ENCODE assay signal across 26 cellular contexts in the genomic region with DNA sequence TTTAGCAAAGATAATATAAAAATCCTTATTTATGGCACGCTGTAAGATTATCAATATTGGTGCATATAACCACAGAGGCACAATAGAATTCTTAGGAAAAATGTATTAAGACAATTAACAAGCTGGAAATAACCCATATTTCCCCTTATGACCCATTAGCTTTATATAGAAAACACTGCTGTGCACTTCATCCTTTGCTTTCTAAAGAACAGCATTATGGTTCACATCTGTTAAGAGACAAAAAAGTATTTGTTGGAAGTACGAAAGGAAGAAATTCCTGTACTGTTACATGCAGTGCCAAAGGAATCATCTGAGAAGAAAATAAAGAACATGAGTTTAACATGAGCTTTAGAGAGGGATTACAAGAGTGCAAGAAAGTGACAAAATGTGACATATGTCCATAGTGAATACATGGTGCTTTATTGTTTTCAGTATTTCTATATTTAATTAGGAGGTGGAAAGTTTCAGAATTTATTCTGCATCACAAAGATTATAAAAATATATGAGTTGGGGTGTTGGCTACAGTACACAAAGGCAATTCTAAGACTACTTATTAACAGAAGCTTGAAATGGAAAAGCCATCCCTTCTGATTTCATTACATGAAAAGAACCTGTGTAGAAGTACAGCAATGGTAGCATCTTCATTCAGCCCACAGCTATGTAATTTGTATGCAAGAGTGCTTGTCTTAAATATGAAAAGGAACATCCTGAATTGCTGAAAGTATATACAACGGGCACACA. TPM values are rescaled to one million over a fixed set of nuclear protein-coding genes. Genes with fewer than 3 reads are reported as not detected.
DNase-seq lines count a peak whose midpoint lies in the region; ATAC-seq, FAIRE-seq and TF ChIP-seq lines count a peak whose summit lies in the region.
"Had no signal": no experiment of that assay in that cellular context is flagged by ENCODE, and none has a peak within 500 bp of the region (broad histone marks: within the 10 kb centered on the region; RNA-seq: fewer than 3 reads in every experiment).

No MANE protein-coding gene starts in this region.

- H2AFZ ChIP-seq in GM23338 = no peak overlapping the region
- H2AFZ ChIP-seq in keratinocyte (ENCODE audit: control insufficient read depth, low read length) = no peak overlapping the region

- intact Hi-C loops in gastrocnemius medialis (cut with DNase I; ENCODE audit: low total_unique reads) = no loop called here

- H3K4me3 Mint-ChIP-seq in GM23338 (no peak overlapping the region), T-helper 17 cell (no peak overlapping the region)
- H3K4me3 Mint-ChIP-seq: activated CD8-positive, alpha-beta T cell treated with anti-CD3 and anti-CD28 coated beads for 36 hours; activated naive CD4-positive, alpha-beta T cell treated with anti-CD3 and anti-CD28 coated beads for 36 hours; activated T-helper 1 cell treated with anti-CD3 and anti-CD28 coated beads, Interleukin-12 subunit alpha, Interleukin-12 subunit beta, Interleukin-2, Interleukin-4 antibody, amounts not matched to agents 30 ng/mL and 10 ng/mL and 1 ng/mL, durations not matched to agents 14 hours and 24 hours and 36 hours had no signal

- in situ Hi-C loops in gastrocnemius medialis (cut with MboI; ENCODE audit: low sequenced_read_pairs in 4 of 4) = loop anchor here in 2 of 4 donors (10.0 kb wide), 2 partner anchors 87 to 297 kb away; no protein-coding TSS in a partner anchor

- H3F3A ChIP-seq in GM23338 (replicated peaks; ENCODE audit: low read depth) = no peaks in the 10 kb centered on the region

- H3K4me3 ChIP-seq in GM23338 = no peak overlapping the region
- no peak overlapping the region for H3K4me3 ChIP-seq in keratinocyte (ENCODE audit: control insufficient read depth in 2 of 3, extremely low read depth in 1 of 3, insufficient read depth in 2 of 3, low read depth in 1 of 3, low read length in 3 of 3)
- no peak overlapping the region for H3K4me3 ChIP-seq in gastrocnemius medialis
- H3K4me3 ChIP-seq: BLaER1 treated with 17β-estradiol and CSF1 and Interleukin-3, amounts not matched to agents 10 nM and 100 nM; left ventricle myocardium inferior; sigmoid colon; SJSA1; tibial nerve had no signal

- TF ChIP-seq POLR2A in gastrocnemius medialis (IDR thresholded peaks at IDR 0.05) = no peak

- peaks cover 97% of the 10 kb centered on the region for H3K79me2 ChIP-seq in GM23338 (replicated peaks; ENCODE audit: insufficient read depth)
- H3K79me2 ChIP-seq in keratinocyte (ENCODE audit: control insufficient read depth, insufficient read depth, low read length) = peaks cover 97% of the 10 kb centered on the region

- no peaks in the 10 kb centered on the region for H3K27me3 ChIP-seq in GM23338 (ENCODE audit: insufficient read depth)
- H3K27me3 ChIP-seq in keratinocyte (ENCODE audit: control insufficient read depth, extremely low read depth, insufficient read depth, low read length) = no peaks in the 10 kb centered on the region
- H3K27me3 ChIP-seq in gastrocnemius medialis = no peaks in the 10 kb centered on the region
- H3K27me3 ChIP-seq: BLaER1 treated with 17β-estradiol and CSF1 and Interleukin-3, amounts not matched to agents 10 nM and 100 nM; sigmoid colon; SJSA1; tibial nerve had no signal

- H3K36me3 ChIP-seq in GM23338 (ENCODE audit: insufficient read depth) = no peaks in the 10 kb centered on the region
- H3K36me3 ChIP-seq in keratinocyte (ENCODE audit: control insufficient read depth in 2 of 2, extremely low read depth in 1 of 2, insufficient read depth in 2 of 2, low read length in 2 of 2) = no peaks in the 10 kb centered on the region
- no peaks in the 10 kb centered on the region for H3K36me3 ChIP-seq in gastrocnemius medialis
- H3K36me3 ChIP-seq: left ventricle myocardium inferior, sigmoid colon, tibial nerve had no signal

- no peaks in the 10 kb centered on the region for H3K9me2 ChIP-seq in GM23338 (ENCODE audit: insufficient read depth)

- H3K4me2 ChIP-seq in GM23338 = no peak overlapping the region
- peak overlapping the region; percentile 5 for H3K4me2 ChIP-seq in keratinocyte (ENCODE audit: control insufficient read depth, extremely low read depth, insufficient read depth, low read depth, low read length)
- H3K4me2 ChIP-seq: BLaER1 treated with 17β-estradiol and CSF1 and Interleukin-3, amounts not matched to agents 10 nM and 100 nM had no signal

- H3K36me3 Mint-ChIP-seq in GM23338 (ENCODE audit: low read depth) (no peaks in the 10 kb centered on the region; the same call in 2 of the 3 replicates), T-helper 17 cell (ENCODE audit: low read depth) (no peaks in the 10 kb centered on the region)

- peaks cover 55% of the 10 kb centered on the region for H3K4me1 Mint-ChIP-seq in GM23338
- peaks cover 43% of the 10 kb centered on the region for H3K4me1 Mint-ChIP-seq in T-helper 17 cell

- no peak for ATAC-seq in GM23338
- ATAC-seq in T-helper 17 cell = no peak
- no peak for ATAC-seq in gastrocnemius medialis
- ATAC-seq: activated CD8-positive, alpha-beta T cell treated with anti-CD3 and anti-CD28 coated beads for 36 hours had no signal

- H3K9me3 ChIP-seq in T-helper 17 cell (ENCODE audit: control insufficient read depth, low read length, poor library complexity, severe bottlenecking) (no peaks in the 10 kb centered on the region), keratinocyte (ENCODE audit: control insufficient read depth, low read depth, low read length) (no peaks in the 10 kb centered on the region), gastrocnemius medialis (no peaks in the 10 kb centered on the region)
- H3K9me3 ChIP-seq: left ventricle myocardium inferior, sigmoid colon, SJSA1, tibial nerve had no signal

- no peaks in the 10 kb centered on the region for H3K9me3 Mint-ChIP-seq in GM23338
- H3K9me3 Mint-ChIP-seq: activated CD8-positive, alpha-beta T cell treated with anti-CD3 and anti-CD28 coated beads for 36 hours; activated naive CD4-positive, alpha-beta T cell treated with anti-CD3 and anti-CD28 coated beads for 36 hours; activated T-helper 1 cell treated with anti-CD3 and anti-CD28 coated beads, Interleukin-12 subunit alpha, Interleukin-12 subunit beta, Interleukin-2, Interleukin-4 antibody, amounts not matched to agents 30 ng/mL and 10 ng/mL and 1 ng/mL, durations not matched to agents 14 hours and 24 hours and 36 hours had no signal

- peaks cover 73% of the 10 kb centered on the region for H4K20me1 ChIP-seq in GM23338 (replicated peaks; ENCODE audit: insufficient read depth)
- H4K20me1 ChIP-seq in keratinocyte (ENCODE audit: control insufficient read depth, extremely low read depth, insufficient read depth, low read length) = no peaks in the 10 kb centered on the region

- DNase-seq in GM23338 (ENCODE audit: low spot score) (no peak), T-helper 17 cell (no peak), keratinocyte (ENCODE audit: low read depth, low spot score) (no peak), gastrocnemius medialis (no peak), NCI-H2029 treated with DMSO at 0.1 percent for 48 hours (lab: John Stamatoyannopoulos, UW) (no peak), HTR-8/SVneo (ENCODE audit: insufficient read length, low spot score) (no peak)
- DNase-seq in stimulated activated CD4-positive, alpha-beta T cell treated with anti-CD3 and anti-CD28 coated beads, Interleukin-2, amount 100 ng/mL, for 24 hours = no peak
- DNase-seq: activated CD4-positive, CD25-positive, alpha-beta regulatory T cell; activated CD8-positive, alpha-beta memory T cell treated with anti-CD3 and anti-CD28 coated beads, Interleukin-2, amount 50 U/mL, for 48 hours; activated CD8-positive, alpha-beta T cell treated with anti-CD3 and anti-CD28 coated beads for 36 hours; activated naive CD4-positive, alpha-beta T cell treated with anti-CD3 and anti-CD28 coated beads for 36 hours; COR-L47; effector CD4-positive, alpha-beta T cell; HCEC 1CT; Karpas-422; left ventricle myocardium inferior; NCI-H1436; NCI-H82; sigmoid colon; stimulated activated CD4-positive, alpha-beta T cell treated with anti-CD3 and anti-CD28 coated beads, Interleukin-4, amount 100 ng/mL, for 4 hours had no signal

- H3K4me1 ChIP-seq in GM23338 (ENCODE audit: insufficient read depth) (peaks cover 47% of the 10 kb centered on the region), keratinocyte (ENCODE audit: control insufficient read depth, extremely low read depth, insufficient read depth, low read length) (peaks cover 11% of the 10 kb centered on the region), gastrocnemius medialis (peaks cover 84 to 86% of the 10 kb centered on the region in 2 donors)
- H3K4me1 ChIP-seq: SJSA1 had no signal

- FAIRE-seq in keratinocyte (lab: Jason Lieb, UNC) (no peak), HTR-8/SVneo (lab: Jason Lieb, UNC) (no peak)
- FAIRE-seq: colon, islet of Langerhans had no signal

- no peak overlapping the region for H3K9ac ChIP-seq in keratinocyte (ENCODE audit: control insufficient read depth, extremely low read depth, insufficient read depth, low read length)

- dilution Hi-C loops in keratinocyte (cut with MboI; ENCODE audit: extremely low pct_ligation_motif_present, low sequenced_read_pairs) = no loop called here

- peaks cover 2% of the 10 kb centered on the region for H3K27me3 Mint-ChIP-seq in GM23338 (ENCODE audit: insufficient read depth, low read depth, poor library complexity)
- H3K27me3 Mint-ChIP-seq in T-helper 17 cell = no peaks in the 10 kb centered on the region
- H3K27me3 Mint-ChIP-seq: activated CD8-positive, alpha-beta T cell treated with anti-CD3 and anti-CD28 coated beads for 36 hours had no signal

- no peak for TF ChIP-seq CTCF in GM23338 (conservative IDR thresholded peaks at IDR 0.05; ENCODE audit: low read depth in 2 of 2)
- no peak for TF ChIP-seq CTCF in keratinocyte (optimal IDR thresholded peaks at IDR 0.05 in 1 of 3, IDR thresholded peaks at IDR 0.05 in 1 of 3, conservative IDR thresholded peaks at IDR 0.05 in 1 of 3; ENCODE audit: extremely low read depth in 1 of 3, insufficient read depth in 2 of 3, low read length in 3 of 3)
- no peak for TF ChIP-seq CTCF in gastrocnemius medialis (IDR thresholded peaks at IDR 0.05 in 4 of 5, conservative IDR thresholded peaks at IDR 0.05 in 1 of 5)

- H3K27ac ChIP-seq in GM23338 (ENCODE audit: low read depth) = no peak overlapping the region
- no peak overlapping the region for H3K27ac ChIP-seq in keratinocyte (ENCODE audit: control insufficient read depth, insufficient read depth, low read length)
- peak overlapping the region in 3 of 4 donors; percentile 10 to 60 (median 53) for H3K27ac ChIP-seq in gastrocnemius medialis
- H3K27ac ChIP-seq: BLaER1 treated with 17β-estradiol and CSF1 and Interleukin-3, amounts not matched to agents 10 nM and 100 nM; left ventricle myocardium inferior; SJSA1; tibial nerve had no signal

- no peaks in the 10 kb centered on the region for H3K9me1 ChIP-seq in keratinocyte (ENCODE audit: control insufficient read depth, extremely low read depth, insufficient read depth, low read length)

- H3K27ac Mint-ChIP-seq in GM23338 = 0 out of 2 replicates have a peak overlapping the region, but pooled peaks have one; percentile 22
- H3K27ac Mint-ChIP-seq in T-helper 17 cell = peak overlapping the region; percentile 37
- H3K27ac Mint-ChIP-seq: activated CD8-positive, alpha-beta T cell treated with anti-CD3 and anti-CD28 coated beads for 36 hours; activated naive CD4-positive, alpha-beta T cell treated with anti-CD3 and anti-CD28 coated beads for 36 hours; activated T-helper 1 cell treated with anti-CD3 and anti-CD28 coated beads, Interleukin-12 subunit alpha, Interleukin-12 subunit beta, Interleukin-2, Interleukin-4 antibody, amounts not matched to agents 30 ng/mL and 10 ng/mL and 1 ng/mL, durations not matched to agents 14 hours and 24 hours and 36 hours had no signal

RNA-seq across cellular contexts. Expression of gene UBE3A, which starts 6.8 kb away (rescaled TPM):
- 85.1 and 96.1 TPM in 2 replicates for total RNA-seq in GM23338 (2014; rRNA removed; shearing (Covaris generic))
- polyA plus RNA-seq in GM23338 (2016; fragmentation: Nextera tagmentation; extraction: Ambion mirVana) = 145 and 150 TPM in 2 replicates
- total RNA-seq in T-helper 17 cell = 100 to 1,000 TPM; 109 to 115 TPM
- polyA plus RNA-seq in keratinocyte = 33.2 to 45.0 TPM (median 36.8 TPM) in 3 replicates
- 92.3 TPM for polyA plus RNA-seq in keratinocyte (2011; ENCODE audit: low read depth)
- polyA plus RNA-seq in keratinocyte (2011; cell fraction: cytosol; rRNA removed) = 16.6 and 39.4 TPM in 2 replicates
- 39.1 and 45.8 TPM in 2 replicates for polyA plus RNA-seq in keratinocyte (2011; cell fraction: nucleus; rRNA removed)
- 33.6 and 33.7 TPM in 2 replicates for polyA plus RNA-seq in keratinocyte (2012; ENCODE audit: low replicate concordance)
- polyA minus RNA-seq in keratinocyte = 51.7 to 114 TPM (median 64.2 TPM) in 3 replicates
- polyA minus RNA-seq in keratinocyte (2011; cell fraction: cytosol; rRNA and poly(A)+ RNA removed) = 33.6 TPM
- polyA minus RNA-seq in keratinocyte (2011; cell fraction: nucleus; rRNA and poly(A)+ RNA removed) = 62.4 and 105 TPM in 2 replicates
- 100 to 1,000 TPM; 107 to 154 (median 130) TPM for total RNA-seq in gastrocnemius medialis

Comparison
In these comparisons a context has a peak if more than half of its experiments do, and no peak if none do; other contexts are left out.
1. H3K27ac ChIP-seq: peak in gastrocnemius medialis (3 of 4); none in GM23338 (single experiment) and keratinocyte (single experiment).